ENCODE assay signal across 5 cellular contexts in the genomic region with DNA sequence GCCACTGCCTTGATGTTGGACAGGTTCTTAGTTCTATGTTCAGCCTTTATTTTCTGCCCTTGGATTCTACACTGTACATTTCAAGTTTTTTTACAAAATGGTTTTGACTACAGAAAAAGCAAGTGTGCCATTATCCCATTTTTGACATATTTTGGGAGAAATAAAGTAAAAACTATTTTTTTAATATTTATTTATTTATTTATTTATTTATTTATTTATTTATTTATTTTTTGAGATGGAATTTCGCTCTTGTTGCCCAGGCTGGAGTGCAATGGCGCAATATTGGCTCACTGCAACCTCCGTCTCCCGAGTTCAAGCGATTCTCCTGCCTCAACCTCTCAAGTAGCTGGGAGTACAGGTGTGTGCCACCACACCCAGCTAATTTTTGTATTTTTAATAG. TPM values are rescaled to one million over a fixed set of nuclear protein-coding genes. Genes with fewer than 3 reads are reported as not detected.
DNase-seq lines count a peak whose midpoint lies in the region; ATAC-seq, FAIRE-seq and TF ChIP-seq lines count a peak whose summit lies in the region.
"Not testable (repeated sequence)": the region's sequence is repeated elsewhere in the genome, so short reads cannot be mapped to it uniquely, and the experiment has no call there.
"Had no signal": no experiment of that assay in that cellular context is flagged by ENCODE, and none has a peak within 500 bp of the region (broad histone marks: within the 10 kb centered on the region; RNA-seq: fewer than 3 reads in every experiment).

No MANE protein-coding gene starts in this region.

- CTCF ChIA-PET in A549 (lab: Yijun Ruan, JAX); HEK293 (lab: Yijun Ruan, JAX); WTC11 (lab: Charles Lee): not testable (repeated sequence)

- not testable (repeated sequence) for TF ChIP-seq RAD21 in A549 (conservative IDR thresholded peaks at IDR 0.05 in 1 of 2, IDR thresholded peaks at IDR 0.05 in 1 of 2)

- not testable (repeated sequence) for TF ChIP-seq POLR2A in A549 (IDR thresholded peaks at IDR 0.05; ENCODE audit: low read length); H54 (IDR thresholded peaks at IDR 0.05; ENCODE audit: low read depth, low read length)

- FAIRE-seq in A549 (lab: Jason Lieb, UNC), result not testable (repeated sequence)
- peak; percentile 74 for FAIRE-seq in H54 (lab: Jason Lieb, UNC)

- H3K4me1 Mint-ChIP-seq in WTC11, result not testable (repeated sequence)

- H3K36me3 ChIP-seq in HEK293 (ENCODE audit: control insufficient read depth in 2 of 2, insufficient read depth in 1 of 2, low read length in 2 of 2), result not testable (repeated sequence)

- not testable (repeated sequence) for ATAC-seq in A549, WTC11

- not testable (repeated sequence) for TF ChIP-seq CTCF in A549 (IDR thresholded peaks at IDR 0.05); HEK293 (tag by site-specific recombination; IDR thresholded peaks at IDR 0.05); WTC11 (IDR thresholded peaks at IDR 0.05)

- TF ChIP-seq EP300 in A549 (IDR thresholded peaks at IDR 0.05), result not testable (repeated sequence)

- DNase-seq in A549 (ENCODE audit: low read depth in 1 of 2, low spot score in 1 of 2); H54 (ENCODE audit: insufficient read length, low spot score); WTC11 (ENCODE audit: low spot score): not testable (repeated sequence)

- POLR2A ChIA-PET in A549 (lab: Yijun Ruan, JAX); HEK293 (lab: Yijun Ruan, JAX); WTC11 (lab: Charles Lee): not testable (repeated sequence)

- H3K27me3 Mint-ChIP-seq in WTC11 (ENCODE audit: low read depth), result not testable (repeated sequence)

- H3K9me3 ChIP-seq in A549; HEK293 (ENCODE audit: control insufficient read depth, insufficient read depth, low read depth, low read length): not testable (repeated sequence)

- not testable (repeated sequence) for H3K4me2 ChIP-seq in A549

- not testable (repeated sequence) for H3K36me3 Mint-ChIP-seq in WTC11

- WGBS in A549 (ENCODE audit: missing lambda C conversion rate), result 96% methylated on average over 5 of the region's 5 CpGs

- H3K27ac Mint-ChIP-seq in WTC11, result not testable (repeated sequence)

- not testable (repeated sequence) for H3K4me3 ChIP-seq in A549; HEK293 (ENCODE audit: low read depth, low read length)

- not testable (repeated sequence) for H3K27ac ChIP-seq in A549; HEK293 (ENCODE audit: extremely low read depth, low read depth, low read length)

- H3K4me3 Mint-ChIP-seq in WTC11, result not testable (repeated sequence)

- H3K9me3 Mint-ChIP-seq in WTC11, result not testable (repeated sequence)

- H3K4me1 ChIP-seq in A549, result peaks cover 16% of the 10 kb centered on the region; the same call in 2 of the 3 replicates
- H3K4me1 ChIP-seq in HEK293 (ENCODE audit: control insufficient read depth, insufficient read depth, low read length), result not testable (repeated sequence)

TF ChIP-seq in A549, 52 proteins besides CTCF, POLR2A, EP300 and RAD21:
- peak; percentile 45 for TF ChIP-seq ZC3H11A (IDR thresholded peaks at IDR 0.05)
TF ChIP-seq in A549: peak in this region for 1; not testable (repeated sequence) for 51.

TF ChIP-seq in HEK293, 187 proteins besides CTCF, POLR2A, EP300 and RAD21 (continues in another document):
- peak; percentile 85; the same call in 1 of the 2 replicates for TF ChIP-seq AEBP2 (tag by site-specific recombination; IDR thresholded peaks at IDR 0.05; ENCODE audit: borderline replicate concordance)
- peak; percentile 39; the same call in 1 of the 2 replicates for TF ChIP-seq ZNF560 (tag by site-specific recombination; IDR thresholded peaks at IDR 0.05; ENCODE audit: borderline replicate concordance)
- peak; percentile 76 for TF ChIP-seq ZBTB8A (tag by site-specific recombination; IDR thresholded peaks at IDR 0.05)

TF ChIP-seq in WTC11, 78 proteins besides CTCF, POLR2A, EP300 and RAD21:
- TF ChIP-seq HMGA2 (CRISPR knock-in tag; IDR thresholded peaks at IDR 0.05), result peak; percentile 42; the same call in 1 of the 2 replicates

RNA-seq across cellular contexts. Expression of gene NUTM2D, which starts 33.0 kb away (rescaled TPM):
- polyA plus RNA-seq in A549 (2011; rRNA removed) (1.6 and 1.9 TPM in 2 replicates), A549 (2017; fragmentation: RNase III; extraction: RNeasy Plus Mini Kit Qiagen cat#74134 plus additional on column Dnase treatment) (1.0 to 1.3 TPM (median 1.2 TPM) in 3 replicates)
- polyA plus RNA-seq in A549 (2012; cell fraction: cytosol; rRNA removed), result 0.83 and 1.3 TPM in 2 replicates
- polyA plus RNA-seq in A549 (2012; cell fraction: nucleus; rRNA removed), result 2.0 and 2.3 TPM in 2 replicates
- 2.1 and 2.3 TPM in 2 replicates for polyA minus RNA-seq in A549 (2011; rRNA and poly(A)+ RNA removed)
- 1.0 to 1.6 TPM (median 1.2 TPM) in 3 replicates for total RNA-seq in WTC11 (2021)
- polyA plus RNA-seq: CD8-positive, alpha-beta memory T cell had no signal
